Comparison of ENCODE assay signal across 9 cellular contexts in the genomic region with DNA sequence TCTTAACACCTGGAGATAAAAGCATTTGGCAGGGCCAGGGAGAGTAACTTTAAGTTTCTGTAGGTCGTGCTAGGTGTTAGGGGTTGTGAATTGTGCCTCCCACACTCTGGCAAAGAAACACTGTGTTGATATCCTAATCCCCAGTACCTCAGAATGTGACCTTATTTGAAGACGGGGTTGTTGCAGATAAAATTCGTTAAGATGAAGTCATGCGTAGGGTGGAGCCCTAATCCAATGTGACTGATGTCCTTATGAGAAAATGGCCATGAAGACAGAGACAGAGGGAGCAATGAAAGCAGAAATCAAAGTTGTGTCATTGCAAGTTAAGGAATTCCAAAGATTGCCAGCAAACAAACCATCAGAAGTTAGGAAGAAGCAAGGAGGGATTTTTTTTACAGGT.
"Had no signal": no experiment of that assay in that cellular context is flagged by ENCODE, and none has a peak within 500 bp of the region (broad histone marks: within the 10 kb centered on the region; RNA-seq: fewer than 3 reads in every experiment).

No MANE protein-coding gene starts in this region.

- H3K9me3 Mint-ChIP-seq: HFFc6 had no signal

- H3K4me3 ChIP-seq: HAP-1 had no signal

- H3K27ac ChIP-seq: HL-60 had no signal

- ATAC-seq: HCT116, HepG2 had no signal

- H3K36me3 ChIP-seq: HAP-1 had no signal

- DNase-seq: GOT3, H7, HFFc6, KG1 had no signal

- H3K9me3 ChIP-seq: HAP-1 had no signal

- H3K27ac Mint-ChIP-seq: HFFc6, IgD-negative memory B cell had no signal

- H3K4me3 Mint-ChIP-seq: HFFc6, IgD-negative memory B cell had no signal
